ENCODE assay signal across 9 cellular contexts in genomic region chr1:111406325-111406768, GRCh38. TPM values are rescaled to one million over a fixed set of nuclear protein-coding genes. Genes with fewer than 3 reads are reported as not detected.
DNase-seq lines count a peak whose midpoint lies in the region; ATAC-seq and TF ChIP-seq lines count a peak whose summit lies in the region.
"Had no signal": no experiment of that assay in that cellular context is flagged by ENCODE, and none has a peak within 500 bp of the region (broad histone marks: within the 10 kb centered on the region; RNA-seq: fewer than 3 reads in every experiment).

No MANE protein-coding gene starts in this region.

- ATAC-seq in left cardiac atrium: peak; percentile 85 to 93
- ATAC-seq in HG03095 (IDR thresholded peaks at IDR 0.05; ENCODE audit: unreplicated experiment): peak; percentile 92

- DNase-seq in left cardiac atrium (no peak), cardiac septum (ENCODE audit: low spot score) (no peak), iPS-NIHi7 (ENCODE audit: extremely low spot score) (no peak), erythroblast (lab: John Stamatoyannopoulos, UW) (no peak)
- DNase-seq in central memory CD4-positive, alpha-beta T cell: peak; percentile 58
- DNase-seq in stimulated activated CD4-positive, alpha-beta T cell treated with anti-CD3 and anti-CD28 coated beads, Interleukin-1b, Interleukin-23, amount 100 ng/mL, for 48 hours: peak; percentile 34

- no peaks in the 10 kb centered on the region for H4K20me1 ChIP-seq in SU-DHL-6 (ENCODE audit: low read depth, low read length)

- H3K9me3 ChIP-seq in SU-DHL-6 (ENCODE audit: insufficient read depth, low read length): no peaks in the 10 kb centered on the region
- H3K9me3 ChIP-seq: thoracic aorta had no signal

- H3F3A ChIP-seq in SU-DHL-6 (ENCODE audit: insufficient read depth): peaks cover 35% of the 10 kb centered on the region

- H3K4me2 ChIP-seq in SU-DHL-6 (ENCODE audit: low read depth, low read length, poor library complexity, severe bottlenecking): peak overlapping the region; percentile 84

- TF ChIP-seq CTCF in SU-DHL-6 (IDR thresholded peaks at IDR 0.05; ENCODE audit: insufficient read depth, low read length, poor library complexity, severe bottlenecking): no peak

- no peaks in the 10 kb centered on the region for H3K79me2 ChIP-seq in SU-DHL-6 (ENCODE audit: insufficient read depth, low read length)

- no peaks in the 10 kb centered on the region for H3K9me2 ChIP-seq in SU-DHL-6 (replicated peaks; ENCODE audit: insufficient read depth, low read length)

- TF ChIP-seq POLR2A in erythroblast (IDR thresholded peaks at IDR 0.05; ENCODE audit: low read length): no peak

- H3K36me3 ChIP-seq in SU-DHL-6 (ENCODE audit: low read length): no peaks in the 10 kb centered on the region
- H3K36me3 ChIP-seq: thoracic aorta had no signal

- H3K9ac ChIP-seq in SU-DHL-6 (ENCODE audit: low read length): peak overlapping the region; percentile 51

- H3K27me3 ChIP-seq in SU-DHL-6 (ENCODE audit: low read length): no peaks in the 10 kb centered on the region

- no peak overlapping the region for H2AFZ ChIP-seq in SU-DHL-6 (ENCODE audit: low read depth, low read length, severe bottlenecking)

- intact Hi-C loops in left cardiac atrium (cut with DNase I) (no loop called here), cardiac septum (cut with DNase I) (no loop called here)

- H3K4me3 ChIP-seq in SU-DHL-6 (ENCODE audit: insufficient read depth, low read length, poor library complexity, severe bottlenecking): peak overlapping the region; percentile 20
- H3K4me3 ChIP-seq: thoracic aorta had no signal

- peak overlapping the region; percentile 96 for H3K27ac ChIP-seq in SU-DHL-6 (ENCODE audit: low read depth, low read length)
- H3K27ac ChIP-seq: thoracic aorta had no signal

RNA-seq across cellular contexts. Expression of gene OVGP1, which starts 21.2 kb away (rescaled TPM):
- total RNA-seq in left cardiac atrium: 1 to 10 TPM in 1 of 2 donors, under 1 TPM in 1; 0.35 to 1.2 TPM
- 0.46 TPM for total RNA-seq in cardiac septum

RNA-seq across cellular contexts. Expression of gene WDR77, which starts 42.7 kb away (rescaled TPM):
- total RNA-seq in left cardiac atrium (10 to 100 TPM; 22.9 to 31.9 TPM), cardiac septum (29.6 TPM)

RNA-seq across cellular contexts. Expression of gene ATP5PB, which starts 42.9 kb away (rescaled TPM):
- total RNA-seq in left cardiac atrium (100 to 1,000 TPM; 458 to 551 TPM), cardiac septum (565 TPM)

Comparison
In these comparisons a context has a peak if more than half of its experiments do, and no peak if none do; other contexts are left out.
1. DNase-seq: peak in central memory CD4-positive, alpha-beta T cell (single experiment) and stimulated activated CD4-positive, alpha-beta T cell treated with anti-CD3 and anti-CD28 coated beads, Interleukin-1b, Interleukin-23, amount 100 ng/mL, for 48 hours (single experiment); none in left cardiac atrium (single experiment), cardiac septum (single experiment), iPS-NIHi7 (single experiment) and erythroblast (0 of 2).